In genomic region chr5:38466444-38467189, GRCh38 we compare ENCODE assay signal across 10 cellular contexts.
A peak's percentile ranks its signal among the peaks of the same experiment; 100 is the strongest.
DNase-seq lines count a peak whose midpoint lies in the region; ATAC-seq and TF ChIP-seq lines count a peak whose summit lies in the region.
"Had no signal": no experiment of that assay in that cellular context is flagged by ENCODE, and none has a peak within 500 bp of the region (broad histone marks: within the 10 kb centered on the region; RNA-seq: fewer than 3 reads in every experiment).

No MANE protein-coding gene starts in this region.

- intact Hi-C loops in Panc1 (cut with micrococcal nuclease; ENCODE audit: unreplicated experiment) = no loop called here

- CTCF ChIA-PET in Panc1 (lab: Charles Lee) = interaction anchor here (1.4 kb wide), 1 partner anchor 343 kb away, joined by 4 read pairs; no protein-coding TSS in a partner anchor

- in situ Hi-C loops in Panc1 (cut with HindIII; ENCODE audit: low pct_unique_long_range_greater_than_20kb, low sequenced_read_pairs) = no loop called here

- ATAC-seq in Panc1 (no peak), thoracic aorta (ENCODE audit: insufficient number of reproducible peaks, low FRiP score, low read depth) (peak; percentile 52), HG03354 (IDR thresholded peaks at IDR 0.05; ENCODE audit: poor library complexity, severe bottlenecking, unreplicated experiment) (no peak)
- ATAC-seq: activated T-helper 17 cell treated with anti-CD3 and anti-CD28 coated beads, Interleukin-2, amount 50 U/mL, for 72 hours had no signal

- no peaks in the 10 kb centered on the region for H3K36me3 ChIP-seq in Panc1 (ENCODE audit: control insufficient read depth, insufficient read depth, low read length)
- no peaks in the 10 kb centered on the region for H3K36me3 ChIP-seq in thoracic aorta
- H3K36me3 ChIP-seq in WERI-Rb-1 = peaks cover 44% of the 10 kb centered on the region

- peaks cover 54% of the 10 kb centered on the region for H3K4me1 ChIP-seq in Panc1 (ENCODE audit: control insufficient read depth, insufficient read depth, low read length)
- peaks cover 59 to 83% of the 10 kb centered on the region in 2 donors for H3K4me1 ChIP-seq in thoracic aorta (ENCODE audit: control insufficient read depth in 1 of 2, low read depth in 2 of 2)

- no peaks in the 10 kb centered on the region for H3K27me3 ChIP-seq in Panc1 (ENCODE audit: control insufficient read depth, insufficient read depth, low read length)
- no peaks in the 10 kb centered on the region for H3K27me3 ChIP-seq in thoracic aorta (replicated peaks; ENCODE audit: insufficient read depth)
- H3K27me3 ChIP-seq in WERI-Rb-1 (ENCODE audit: insufficient read depth, low read depth, severe bottlenecking) = no peaks in the 10 kb centered on the region

- H3K9me3 ChIP-seq in Panc1 (ENCODE audit: control insufficient read depth, insufficient read depth, low read depth, low read length) (no peaks in the 10 kb centered on the region), thoracic aorta (no peaks in the 10 kb centered on the region), WERI-Rb-1 (ENCODE audit: severe bottlenecking) (no peaks in the 10 kb centered on the region)

- H3K27ac ChIP-seq in Panc1 (ENCODE audit: low read length) = peak overlapping the region; percentile 86
- peak overlapping the region; percentile 16 for H3K27ac ChIP-seq in epithelial cell of prostate
- peak overlapping the region; percentile 93 to 94 for H3K27ac ChIP-seq in thoracic aorta
- no peak overlapping the region for H3K27ac ChIP-seq in WERI-Rb-1

- BruUV-seq in Panc1 (replicated peaks; lab: Mats Ljungman, UMichigan) = no TSS peak

- no peak for DNase-seq in Panc1 (ENCODE audit: low read depth, low spot score)
- no peak for DNase-seq in epithelial cell of prostate (ENCODE audit: low read depth, low spot score)
- peak; percentile 75 for DNase-seq in midbrain (lab: John Stamatoyannopoulos, UW)
- DNase-seq in thoracic aorta (ENCODE audit: low spot score) = no peak
- no peak for DNase-seq in NCI-H1105 (lab: John Stamatoyannopoulos, UW)
- no peak for DNase-seq in WERI-Rb-1
- no peak for DNase-seq in activated CD4-positive, alpha-beta T cell treated with anti-CD3 and anti-CD28 coated beads for 4 hours
- DNase-seq: NCI-H2171 treated with DMSO at 0.1 percent for 48 hours had no signal

- H3K4me3 ChIP-seq in Panc1 (ENCODE audit: low read depth in 2 of 2, low read length in 2 of 2) = no peak overlapping the region
- peak overlapping the region; percentile 52 for H3K4me3 ChIP-seq in thoracic aorta
- no peak overlapping the region for H3K4me3 ChIP-seq in WERI-Rb-1 (ENCODE audit: low read depth, low read length)

- no peak for TF ChIP-seq CTCF in Panc1 (IDR thresholded peaks at IDR 0.05)
- no peak for TF ChIP-seq CTCF in thoracic aorta (IDR thresholded peaks at IDR 0.05)
- no peak for TF ChIP-seq CTCF in WERI-Rb-1 (IDR thresholded peaks at IDR 0.05; ENCODE audit: low read depth, low read length)

- POLR2A ChIA-PET in Panc1 (lab: Charles Lee) = interaction anchor here (0.6 kb wide), 1 partner anchor 24 kb away, joined by 4 read pairs; no protein-coding TSS in a partner anchor
